ENCODE assay signal across 8 cellular contexts in the genomic region with DNA sequence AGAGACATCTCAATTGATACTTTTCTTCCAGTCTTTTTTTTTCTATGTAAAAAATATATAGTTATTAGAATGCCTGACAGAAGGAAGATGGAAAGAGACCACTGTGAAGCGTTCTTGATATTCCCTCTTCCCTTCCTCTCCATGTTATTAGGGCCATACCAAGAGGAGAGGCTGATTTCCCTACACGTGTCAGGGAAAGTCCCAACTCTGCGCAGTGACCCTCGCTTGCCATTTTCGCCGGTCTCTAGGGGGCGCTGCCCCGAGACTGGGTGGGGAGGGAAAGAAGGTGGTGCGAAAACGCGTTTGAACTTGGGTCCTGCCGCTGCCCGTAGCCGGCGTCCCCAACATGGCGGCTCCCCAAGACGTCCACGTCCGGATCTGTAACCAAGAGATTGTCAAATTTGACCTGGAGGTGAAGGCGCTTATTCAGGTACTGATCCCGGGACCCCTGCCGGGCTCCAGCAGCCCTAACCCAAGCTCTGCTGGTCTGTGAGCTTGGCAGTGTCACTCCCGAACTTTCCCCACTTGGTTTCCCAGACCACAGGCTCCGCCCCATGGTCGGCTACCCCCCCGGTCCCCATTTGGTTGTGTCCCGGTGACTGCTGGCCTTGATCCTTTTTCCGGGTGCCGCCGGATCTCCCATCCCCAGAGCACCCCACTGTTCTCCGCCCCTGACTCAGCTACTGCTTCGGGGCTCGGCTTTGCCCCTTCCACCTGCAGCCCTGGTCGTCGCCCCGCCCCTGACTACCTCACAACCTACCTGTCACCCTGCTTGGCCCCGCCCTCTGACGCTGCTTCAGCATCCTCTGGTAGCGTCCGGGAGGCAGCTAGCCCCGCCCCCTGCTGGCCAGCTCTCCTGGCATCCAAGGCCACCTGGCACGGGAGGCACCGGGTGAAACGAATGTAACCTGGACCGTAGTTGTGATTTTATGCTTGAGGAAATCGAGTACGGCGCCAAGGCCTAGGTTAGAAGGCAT. TPM values are rescaled to one million over a fixed set of nuclear protein-coding genes. Genes with fewer than 3 reads are reported as not detected.
A peak's percentile ranks its signal among the peaks of the same experiment; 100 is the strongest.
DNase-seq lines count a peak whose midpoint lies in the region; ATAC-seq and TF ChIP-seq lines count a peak whose summit lies in the region.

A gene with protein sequence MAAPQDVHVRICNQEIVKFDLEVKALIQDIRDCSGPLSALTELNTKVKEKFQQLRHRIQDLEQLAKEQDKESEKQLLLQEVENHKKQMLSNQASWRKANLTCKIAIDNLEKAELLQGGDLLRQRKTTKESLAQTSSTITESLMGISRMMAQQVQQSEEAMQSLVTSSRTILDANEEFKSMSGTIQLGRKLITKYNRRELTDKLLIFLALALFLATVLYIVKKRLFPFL (plus strand): TSS at position 332 of the 977 bp plus-strand sequence. CDS start 15 bp downstream, at position 347.

- H3K9me3 ChIP-seq in spleen = no peaks in the 10 kb centered on the region

- no peaks in the 10 kb centered on the region for H3K27me3 ChIP-seq in spleen (replicated peaks in 1 of 7)

- H3K4me1 ChIP-seq in spleen = peaks cover 0 to 25% (median 16%) of the 10 kb centered on the region in 6 donors

- no peak for TF ChIP-seq POLR2A in spleen (IDR thresholded peaks at IDR 0.05)

- WGBS in spleen, 5 donors = 1% methylated on average over 37 to 48 of the region's 48 CpGs

- H3K27ac ChIP-seq in spleen = peak within 1 kb of the TSS; percentile 89 to 94 (median 92)

- intact Hi-C loops in spleen (cut with DNase I; ENCODE audit: low total_unique reads) = loop anchor here (5.0 to 10.0 kb wide), 2 partner anchors 167 to 430 kb away; no protein-coding TSS in a partner anchor

- DNase-seq in AG10803 (ENCODE audit: low read depth) = peak; percentile 90
- peak; percentile 93 for DNase-seq in NCI-H345 treated with DMSO at 0.1 percent for 48 hours (lab: John Stamatoyannopoulos, UW; ENCODE audit: unreplicated experiment)
- peak; percentile 92 to 99 (median 96) for DNase-seq in activated CD4-positive, CD25-positive, alpha-beta regulatory T cell (lab: John Stamatoyannopoulos, UW)
- peak; percentile 93 for DNase-seq in central memory CD4-positive, alpha-beta T cell
- DNase-seq in inferior parietal cortex (ENCODE audit: extremely low spot score) = peak; percentile 94
- peak; percentile 99 for DNase-seq in spleen

- H3K36me3 ChIP-seq in spleen = peaks cover 0 to 40% (median 20%) of the 10 kb centered on the region in 6 donors

- peak; percentile 82 for ATAC-seq in GM19025 (IDR thresholded peaks at IDR 0.05; ENCODE audit: low read depth, unreplicated experiment)
- ATAC-seq in HG03342 (IDR thresholded peaks at IDR 0.05; ENCODE audit: unreplicated experiment) = peak; percentile 91

- peak within 1 kb of the TSS; percentile 100 for H3K4me3 ChIP-seq in AG10803 (ENCODE audit: low read length)
- peak within 1 kb of the TSS; percentile 68 to 98 (median 86) for H3K4me3 ChIP-seq in spleen

- TF ChIP-seq CTCF in AG10803 (conservative IDR thresholded peaks at IDR 0.05; ENCODE audit: low read length) (peak; percentile 96), spleen (IDR thresholded peaks at IDR 0.05 in 8 of 11, conservative IDR thresholded peaks at IDR 0.05 in 3 of 11) (peak; percentile 82 to 96 (median 92))

RNA-seq across cellular contexts. Expression of the gene that starts here (rescaled TPM):
- 10 to 100 TPM in 3 of 7 donors, 1 to 10 TPM in 4; 6.0 to 12.3 (median 9.8) TPM for total RNA-seq in spleen
- polyA plus RNA-seq in spleen = 10 to 100 TPM; 10.6 to 14.2 (median 11.3) TPM

Comparison
In these comparisons a context has a peak if more than half of its experiments do, and no peak if none do; other contexts are left out.
1. Peak in every context shown above with its lines: DNase-seq, ATAC-seq, H3K4me3 ChIP-seq and H3K27ac ChIP-seq.